21 cellular contexts compared by ENCODE assay signal in genomic region chr4:57061395-57061794, GRCh38. TPM values are rescaled to one million over a fixed set of nuclear protein-coding genes. Genes with fewer than 3 reads are reported as not detected.
DNase-seq lines count a peak whose midpoint lies in the region; ATAC-seq, FAIRE-seq and TF ChIP-seq lines count a peak whose summit lies in the region.
"Had no signal": no experiment of that assay in that cellular context is flagged by ENCODE, and none has a peak within 500 bp of the region (broad histone marks: within the 10 kb centered on the region; RNA-seq: fewer than 3 reads in every experiment).

No MANE protein-coding gene starts in this region.

- no peaks in the 10 kb centered on the region for H3K9me3 ChIP-seq in mammary epithelial cell (replicated peaks; ENCODE audit: insufficient read depth, low read length)
- no peaks in the 10 kb centered on the region for H3K9me3 ChIP-seq in breast epithelium
- H3K9me3 ChIP-seq in vagina: no peaks in the 10 kb centered on the region
- H3K9me3 ChIP-seq: gastrocnemius medialis, suprapubic skin had no signal

- H3K36me3 ChIP-seq in mammary epithelial cell (ENCODE audit: insufficient read depth, low read length): no peaks in the 10 kb centered on the region
- H3K36me3 ChIP-seq in breast epithelium: no peaks in the 10 kb centered on the region
- no peaks in the 10 kb centered on the region for H3K36me3 ChIP-seq in bronchial epithelial cell (ENCODE audit: control insufficient read depth, insufficient read depth, low read length)
- H3K36me3 ChIP-seq in vagina: no peaks in the 10 kb centered on the region
- H3K36me3 ChIP-seq: gastrocnemius medialis, neural progenitor cell, suprapubic skin had no signal

- H2AFZ ChIP-seq in mammary epithelial cell (ENCODE audit: low read depth, low read length): no peak overlapping the region
- H2AFZ ChIP-seq: neural progenitor cell had no signal

- H3K4me1 Mint-ChIP-seq in mesothelial cell of epicardium: peaks cover 54% of the 10 kb centered on the region

- no peak for FAIRE-seq in bronchial epithelial cell (lab: Jason Lieb, UNC)
- FAIRE-seq: endometrium had no signal

- no peak overlapping the region for H3K4me3 Mint-ChIP-seq in mesothelial cell of epicardium
- H3K4me3 Mint-ChIP-seq: activated T-cell treated with anti-CD3 and anti-CD28 coated beads, Interleukin-2, amount 50 U/mL, for 24 hours; CD4-positive, alpha-beta T cell; memory B cell; neural progenitor cell had no signal

- CTCF ChIA-PET in mammary epithelial cell (lab: Charles Lee; ENCODE audit: low non-redundant PET): no interaction called here

- TF ChIP-seq CTCF in mammary epithelial cell (conservative IDR thresholded peaks at IDR 0.05 in 1 of 2, IDR thresholded peaks at IDR 0.05 in 1 of 2; ENCODE audit: extremely low read depth in 1 of 2, insufficient read depth in 1 of 2, low read depth in 1 of 2, low read length in 2 of 2): no peak
- no peak for TF ChIP-seq CTCF in breast epithelium (IDR thresholded peaks at IDR 0.05)
- no peak for TF ChIP-seq CTCF in bronchial epithelial cell (IDR thresholded peaks at IDR 0.05; ENCODE audit: insufficient read depth, low read length, severe bottlenecking)
- TF ChIP-seq CTCF in mesothelial cell of epicardium (IDR thresholded peaks at IDR 0.05; ENCODE audit: unreplicated experiment): no peak
- TF ChIP-seq CTCF in vagina (IDR thresholded peaks at IDR 0.05): no peak

- H3K27me3 ChIP-seq in mammary epithelial cell (ENCODE audit: insufficient read depth, low read length): no peaks in the 10 kb centered on the region
- H3K27me3 ChIP-seq in breast epithelium: no peaks in the 10 kb centered on the region
- H3K27me3 ChIP-seq in bronchial epithelial cell (ENCODE audit: control insufficient read depth, insufficient read depth, low read length): no peaks in the 10 kb centered on the region
- H3K27me3 ChIP-seq in vagina: no peaks in the 10 kb centered on the region
- H3K27me3 ChIP-seq: gastrocnemius medialis, neural progenitor cell, suprapubic skin had no signal

- ATAC-seq in GM21737 (IDR thresholded peaks at IDR 0.05; ENCODE audit: unreplicated experiment) (no peak), HG03520 (IDR thresholded peaks at IDR 0.05; ENCODE audit: unreplicated experiment) (no peak)
- ATAC-seq: activated naive CD4-positive, alpha-beta T cell treated with anti-CD3 and anti-CD28 coated beads, Interleukin-2, amount 50 U/mL, for 72 hours; gastrocnemius medialis; PC-3 had no signal

- peak overlapping the region; percentile 47 for H3K27ac Mint-ChIP-seq in mesothelial cell of epicardium
- H3K27ac Mint-ChIP-seq: activated naive CD4-positive, alpha-beta T cell treated with anti-CD3 and anti-CD28 coated beads, Interleukin-2, amount 50 U/mL, for 72 hours; activated T-cell treated with anti-CD3 and anti-CD28 coated beads, Interleukin-2, amount 50 U/mL, for 24 hours; CD4-positive, alpha-beta T cell; memory B cell; neural progenitor cell had no signal

- H4K20me1 ChIP-seq in mammary epithelial cell (ENCODE audit: insufficient read depth, low read length): no peaks in the 10 kb centered on the region

- intact Hi-C loops in mammary epithelial cell (cut with micrococcal nuclease) (no loop called here), breast epithelium (cut with DNase I; ENCODE audit: low total_unique reads) (no loop called here), vagina (cut with DNase I) (no loop called here)

- in situ Hi-C loops in mammary epithelial cell (cut with MboI; ENCODE audit: low sequenced_read_pairs in 2 of 2): no loop called here

- peak; percentile 71 for DNase-seq in mammary epithelial cell
- no peak for DNase-seq in breast epithelium (ENCODE audit: low spot score in 2 of 2)
- peak; percentile 73 for DNase-seq in bronchial epithelial cell (ENCODE audit: low read depth)
- no peak for DNase-seq in mesothelial cell of epicardium (ENCODE audit: low spot score in 2 of 2, unreplicated experiment in 2 of 2)
- DNase-seq in vagina (ENCODE audit: extremely low spot score in 2 of 2): no peak
- no peak for DNase-seq in DMS53 (lab: John Stamatoyannopoulos, UW)
- DNase-seq: activated T-cell treated with anti-CD3 and anti-CD28 coated beads, Interleukin-2, amount 50 U/mL, for 24 hours; CD4-positive, alpha-beta T cell; DMS79 treated with DMSO at 0.1 percent for 48 hours; gastrocnemius medialis; NCI-H748 treated with DMSO at 0.1 percent for 48 hours; PC-3; stimulated activated CD4-positive, alpha-beta T cell treated with anti-CD3 and anti-CD28 coated beads, Interleukin-2, amount 100 ng/mL, for 24 hours had no signal

- peaks cover 3% of the 10 kb centered on the region for H3K9me3 Mint-ChIP-seq in mesothelial cell of epicardium
- H3K9me3 Mint-ChIP-seq: activated naive CD4-positive, alpha-beta T cell treated with anti-CD3 and anti-CD28 coated beads, Interleukin-2, amount 50 U/mL, for 72 hours; activated T-cell treated with anti-CD3 and anti-CD28 coated beads, Interleukin-2, amount 50 U/mL, for 24 hours; CD4-positive, alpha-beta T cell; memory B cell; neural progenitor cell had no signal

- H3K36me3 Mint-ChIP-seq in mesothelial cell of epicardium: peaks cover 2% of the 10 kb centered on the region
- H3K36me3 Mint-ChIP-seq: activated naive CD4-positive, alpha-beta T cell treated with anti-CD3 and anti-CD28 coated beads, Interleukin-2, amount 50 U/mL, for 72 hours; memory B cell; neural progenitor cell had no signal

- no peaks in the 10 kb centered on the region for H3K27me3 Mint-ChIP-seq in mesothelial cell of epicardium (ENCODE audit: low read depth)

- peaks cover 49% of the 10 kb centered on the region for H3K79me2 ChIP-seq in mammary epithelial cell (ENCODE audit: insufficient read depth, low read length)

- H3K4me1 ChIP-seq in mammary epithelial cell (ENCODE audit: insufficient read depth, low read length) (peaks cover 4% of the 10 kb centered on the region), breast epithelium (no peaks in the 10 kb centered on the region), vagina (peaks cover 27% of the 10 kb centered on the region)
- H3K4me1 ChIP-seq: neural progenitor cell had no signal

- no TSS peak for BruUV-seq in mammary epithelial cell (replicated peaks; lab: Mats Ljungman, UMichigan)

- no peak overlapping the region for H3K4me3 ChIP-seq in mammary epithelial cell (replicated peaks in 1 of 3; ENCODE audit: insufficient read depth in 1 of 3, low read depth in 2 of 3, low read length in 3 of 3)
- no peak overlapping the region for H3K4me3 ChIP-seq in breast epithelium
- no peak overlapping the region for H3K4me3 ChIP-seq in bronchial epithelial cell (ENCODE audit: low read depth, low read length)
- no peak overlapping the region for H3K4me3 ChIP-seq in vagina
- H3K4me3 ChIP-seq: gastrocnemius medialis, neural progenitor cell, SK-N-MC, suprapubic skin had no signal

- H3K27ac ChIP-seq in mammary epithelial cell (ENCODE audit: insufficient read depth, low read depth, low read length) (peak overlapping the region; percentile 29), breast epithelium (no peak overlapping the region), vagina (peak overlapping the region; percentile 12)
- H3K27ac ChIP-seq: neural progenitor cell, SK-N-MC, suprapubic skin had no signal

- dilution Hi-C loops in mammary epithelial cell (cut with HindIII; ENCODE audit: low sequenced_read_pairs): no loop called here

- 58% methylated on average over 5 of the region's 5 CpGs for WGBS in mammary epithelial cell (ENCODE audit: low coverage, missing lambda C conversion rate)

- H3K9ac ChIP-seq in mammary epithelial cell (ENCODE audit: insufficient read depth, low read length): no peak overlapping the region
- H3K9ac ChIP-seq: neural progenitor cell had no signal

- TF ChIP-seq POLR2A in breast epithelium (IDR thresholded peaks at IDR 0.05) (no peak), vagina (IDR thresholded peaks at IDR 0.05) (no peak)

- H3K4me2 ChIP-seq in mammary epithelial cell (ENCODE audit: insufficient read depth, low read depth, low read length): no peak overlapping the region
- H3K4me2 ChIP-seq: neural progenitor cell had no signal

RNA-seq across cellular contexts. Expression of gene IGFBP7, which starts 48.8 kb away (rescaled TPM):
- total RNA-seq in mammary epithelial cell: 100 to 1,000 TPM in 1 of 2 donors, 10 to 100 TPM in 1; 73.4 to 300 TPM
- 159 TPM for polyA plus RNA-seq in mammary epithelial cell
- 42.0 TPM for polyA minus RNA-seq in mammary epithelial cell
- total RNA-seq in breast epithelium: 100 to 1,000 TPM; 205 to 769 (median 622) TPM
- total RNA-seq in bronchial epithelial cell: 89.9 and 92.9 TPM in 2 replicates
- total RNA-seq in mesothelial cell of epicardium: 98.5 to 114 TPM (median 107 TPM) in 3 replicates
- 716 TPM for total RNA-seq in vagina
- total RNA-seq: PC-3 had no signal

Comparison
In these comparisons a context has a peak if more than half of its experiments do, and no peak if none do; other contexts are left out.
1. DNase-seq: peak in mammary epithelial cell (single experiment) and bronchial epithelial cell (single experiment); none in breast epithelium (0 of 2), mesothelial cell of epicardium (0 of 2), vagina (0 of 2) and DMS53 (single experiment).
2. H3K27ac ChIP-seq: peak in mammary epithelial cell (single experiment) and vagina (single experiment); none in breast epithelium (0 of 2).